ENCODE assay signal across 12 cellular contexts in the genomic region with DNA sequence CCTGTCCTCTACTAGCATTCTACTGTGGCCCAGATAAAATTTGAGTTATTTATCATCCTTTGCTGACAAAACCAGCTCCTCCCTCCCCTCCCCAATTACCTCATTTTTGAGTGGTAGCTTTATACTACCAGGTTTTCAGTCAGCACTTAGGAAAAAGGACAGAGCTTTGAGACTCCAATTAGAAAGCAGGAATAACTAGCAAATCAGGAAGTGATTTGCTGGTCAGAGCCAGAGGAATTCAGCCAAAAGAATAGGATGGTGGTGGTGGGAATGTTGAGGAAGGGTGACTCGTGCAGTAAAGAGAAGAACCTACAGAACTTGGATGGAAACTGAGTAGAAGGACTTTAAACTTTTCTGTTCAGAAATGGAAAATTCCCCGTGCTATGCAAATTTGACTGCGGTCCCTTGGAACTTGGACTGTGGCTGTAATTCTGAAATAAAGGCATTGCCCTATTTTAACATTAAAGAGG. TPM values are rescaled to one million over a fixed set of nuclear protein-coding genes. Genes with fewer than 3 reads are reported as not detected.
DNase-seq lines count a peak whose midpoint lies in the region; ATAC-seq and TF ChIP-seq lines count a peak whose summit lies in the region.
"Had no signal": no experiment of that assay in that cellular context is flagged by ENCODE, and none has a peak within 500 bp of the region (broad histone marks: within the 10 kb centered on the region; RNA-seq: fewer than 3 reads in every experiment).

No MANE protein-coding gene starts in this region.

- H3K4me1 ChIP-seq in right atrium auricular region, result peaks cover 0 to 81% of the 10 kb centered on the region in 2 donors
- H3K4me1 ChIP-seq in heart left ventricle, result peaks cover 20 to 83% (median 77%) of the 10 kb centered on the region in 12 donors

- 64 to 74% (median 68%) methylated on average over 3 of the region's 3 CpGs for WGBS in heart left ventricle, 4 donors

- H3K27ac ChIP-seq in right atrium auricular region, result peak overlapping the region; percentile 5 to 6
- H3K27ac ChIP-seq in heart left ventricle, result peak overlapping the region in 4 of 12 donors; percentile 7 to 23 (median 20)
- H3K27ac ChIP-seq: C4-2B had no signal

- H3K4me3 ChIP-seq in right atrium auricular region (no peak overlapping the region), heart left ventricle (no peak overlapping the region)

- no peak for TF ChIP-seq POLR2A in heart left ventricle (IDR thresholded peaks at IDR 0.05)

- ATAC-seq in heart left ventricle (no peak), HG02798 (IDR thresholded peaks at IDR 0.05; ENCODE audit: poor library complexity, unreplicated experiment) (no peak)

- H3K27me3 ChIP-seq in right atrium auricular region (no peaks in the 10 kb centered on the region), heart left ventricle (no peaks in the 10 kb centered on the region)

- no peak for DNase-seq in right atrium auricular region (ENCODE audit: low spot score)
- DNase-seq in heart left ventricle, result no peak
- peak; percentile 64 for DNase-seq in amniotic epithelial cell (ENCODE audit: low read depth)
- peak; percentile 48 for DNase-seq in kidney tubule cell (ENCODE audit: low spot score)
- no peak for DNase-seq in NCI-H2081 (lab: John Stamatoyannopoulos, UW)
- DNase-seq in CD1c-positive myeloid dendritic cell (ENCODE audit: extremely low spot score), result no peak
- no peak for DNase-seq in NAMALWA (ENCODE audit: low spot score)
- DNase-seq: anterior cingulate cortex; NCI-H1436 treated with DMSO at 0.1 percent for 48 hours; stimulated activated CD4-positive, alpha-beta T cell treated with anti-CD3 and anti-CD28 coated beads, Interleukin-1b, Interleukin-23, amount 100 ng/mL, for 48 hours had no signal

- intact Hi-C loops in heart left ventricle (cut with DNase I), result loop anchor here in 2 of 10 donors (5.0 to 10.0 kb wide), 2 partner anchors 251 to 337 kb away; a partner anchor contains a TSS

- H3K36me3 ChIP-seq in right atrium auricular region (no peaks in the 10 kb centered on the region), heart left ventricle (no peaks in the 10 kb centered on the region)

- TF ChIP-seq CTCF in right atrium auricular region (IDR thresholded peaks at IDR 0.05) (no peak), heart left ventricle (IDR thresholded peaks at IDR 0.05) (no peak)

- H3K9me3 ChIP-seq in right atrium auricular region (no peaks in the 10 kb centered on the region), heart left ventricle (no peaks in the 10 kb centered on the region)

RNA-seq across cellular contexts. Expression of a gene that starts 3.7 kb away (rescaled TPM):
- total RNA-seq in right atrium auricular region, result 100 to 1,000 TPM; 180 to 231 TPM
- 100 to 1,000 TPM; 185 to 292 (median 210) TPM for total RNA-seq in heart left ventricle
- 100 to 1,000 TPM; 317 to 462 TPM for polyA plus RNA-seq in heart left ventricle

RNA-seq across cellular contexts. Expression of a gene that starts 18.0 kb away (rescaled TPM):
- total RNA-seq in right atrium auricular region, result 1,000 to 10,000 TPM; 1,108 to 5,712 TPM
- 1,000 to 10,000 TPM; 1,642 to 7,537 (median 4,549) TPM for total RNA-seq in heart left ventricle
- 1,000 to 10,000 TPM; 2,104 to 2,994 TPM for polyA plus RNA-seq in heart left ventricle

RNA-seq across cellular contexts. Expression of a gene that starts 45.8 kb away (rescaled TPM):
- 100 to 1,000 TPM; 357 to 410 TPM for total RNA-seq in right atrium auricular region
- 1,000 to 10,000 TPM in 4 of 9 donors, 100 to 1,000 TPM in 5; 393 to 1,344 (median 852) TPM for total RNA-seq in heart left ventricle
- 100 to 1,000 TPM; 112 to 262 TPM for polyA plus RNA-seq in heart left ventricle

Comparison
In these comparisons a context has a peak if more than half of its experiments do, and no peak if none do; other contexts are left out.
1. DNase-seq: peak in amniotic epithelial cell (single experiment) and kidney tubule cell (single experiment); none in right atrium auricular region (single experiment), heart left ventricle (0 of 5), NCI-H2081 (0 of 2), CD1c-positive myeloid dendritic cell (single experiment) and NAMALWA (single experiment).